In genomic region chr3:126661965-126662364, GRCh38 we compare ENCODE assay signal across 15 cellular contexts. TPM values are rescaled to one million over a fixed set of nuclear protein-coding genes. Genes with fewer than 3 reads are reported as not detected.
DNase-seq lines count a peak whose midpoint lies in the region; ATAC-seq and TF ChIP-seq lines count a peak whose summit lies in the region.
"Had no signal": no experiment of that assay in that cellular context is flagged by ENCODE, and none has a peak within 500 bp of the region (broad histone marks: within the 10 kb centered on the region; RNA-seq: fewer than 3 reads in every experiment).

No MANE protein-coding gene starts in this region.

- no peak overlapping the region for H4K91ac ChIP-seq in neuronal stem cell (ENCODE audit: low read depth, low read length, poor library complexity)

- H3K18ac ChIP-seq in neuronal stem cell (ENCODE audit: low read length), result no peak overlapping the region

- intact Hi-C loops in Right ventricle myocardium superior (cut with DNase I) (no loop called here), cardiac septum (cut with DNase I) (no loop called here), left ventricle myocardium inferior (cut with micrococcal nuclease) (no loop called here), testis (cut with DNase I; ENCODE audit: low total_unique reads) (no loop called here)

- no peak overlapping the region for H3K4ac ChIP-seq in neuronal stem cell (ENCODE audit: low read length)

- no peak overlapping the region for H2BK12ac ChIP-seq in neuronal stem cell (ENCODE audit: low read length)

- TF ChIP-seq CTCF in left ventricle myocardium inferior (IDR thresholded peaks at IDR 0.05; ENCODE audit: borderline replicate concordance) (no peak), testis (IDR thresholded peaks at IDR 0.05) (no peak)

- H2BK15ac ChIP-seq in neuronal stem cell (ENCODE audit: low read length), result no peak overlapping the region

- H4K8ac ChIP-seq in neuronal stem cell (ENCODE audit: low read depth, low read length), result no peak overlapping the region

- no peak overlapping the region for H2BK5ac ChIP-seq in neuronal stem cell (ENCODE audit: low read length)

- H3K9me3 ChIP-seq in left ventricle myocardium inferior (replicated peaks) (no peaks in the 10 kb centered on the region), neuronal stem cell (replicated peaks in 1 of 2; ENCODE audit: control insufficient read depth in 2 of 2, insufficient read depth in 1 of 2, low read depth in 1 of 2, low read length in 2 of 2) (peaks cover 2 to 11% of the 10 kb centered on the region in 2 donors), testis (no peaks in the 10 kb centered on the region)

- H3K4me1 ChIP-seq in left ventricle myocardium inferior, result peaks cover 4% of the 10 kb centered on the region
- peaks cover 0 to 5% of the 10 kb centered on the region in 2 donors for H3K4me1 ChIP-seq in neuronal stem cell (ENCODE audit: control insufficient read depth in 2 of 2, insufficient read depth in 1 of 2, low read depth in 1 of 2, low read length in 2 of 2)
- H3K4me1 ChIP-seq in testis, result no peaks in the 10 kb centered on the region

- H3K27ac ChIP-seq in left ventricle myocardium inferior (replicated peaks) (no peak overlapping the region), neuronal stem cell (replicated peaks; ENCODE audit: low read length) (no peak overlapping the region), testis (no peak overlapping the region)

- no peaks in the 10 kb centered on the region for H3K79me1 ChIP-seq in neuronal stem cell (ENCODE audit: low read depth, low read length)

- H3K4me3 ChIP-seq in left ventricle myocardium inferior, result no peak overlapping the region
- H3K4me3 ChIP-seq in neuronal stem cell (ENCODE audit: low read length in 2 of 2), result no peak overlapping the region
- H3K4me3 ChIP-seq in testis, result no peak overlapping the region

- H3K36me3 ChIP-seq in left ventricle myocardium inferior (no peaks in the 10 kb centered on the region), neuronal stem cell (replicated peaks in 1 of 2; ENCODE audit: control insufficient read depth in 2 of 2, insufficient read depth in 2 of 2, low read length in 2 of 2) (no peaks in the 10 kb centered on the region), testis (ENCODE audit: low read depth, missing control alignments) (no peaks in the 10 kb centered on the region)

- H3K23ac ChIP-seq in neuronal stem cell (ENCODE audit: low read depth, low read length, poor library complexity), result no peak overlapping the region

- TF ChIP-seq POLR2A in testis (IDR thresholded peaks at IDR 0.05), result no peak

- peak; percentile 79 for ATAC-seq in Right ventricle myocardium superior (ENCODE audit: poor library complexity)
- ATAC-seq in GM18909 (IDR thresholded peaks at IDR 0.05; ENCODE audit: poor library complexity, unreplicated experiment), result no peak

- no peak overlapping the region for H3K4me2 ChIP-seq in neuronal stem cell (ENCODE audit: insufficient read depth, low read length, poor library complexity, severe bottlenecking)

- WGBS in neuronal stem cell (ENCODE audit: extremely low coverage in 2 of 2, insufficient read length in 2 of 2, insufficient replicate concordance in 1 of 2), 2 donors, result no CpG with 5 or more reads among the region's 6 CpGs
- 67 to 79% methylated on average over 6 of the region's 6 CpGs for WGBS in testis, 2 donors

- DNase-seq in Right ventricle myocardium superior (no peak), cardiac septum (ENCODE audit: low spot score) (no peak), left ventricle myocardium inferior (peak; percentile 31), neuronal stem cell (ENCODE audit: low spot score) (no peak), testis (no peak)
- DNase-seq in activated CD4-positive, alpha-beta T cell treated with anti-CD3 and anti-CD28 coated beads for 48 hours, result no peak
- DNase-seq: ACHN; C1 segment of cervical spinal cord; CD4-positive, alpha-beta T cell; DMS153; DMS79 treated with DMSO at 0.1 percent for 48 hours; EL; GOT3; H9 had no signal

- no peak overlapping the region for H2BK120ac ChIP-seq in neuronal stem cell (ENCODE audit: low read depth, low read length)

- H3K14ac ChIP-seq in neuronal stem cell (ENCODE audit: low read length), result no peak overlapping the region

- H2AFZ ChIP-seq in neuronal stem cell (ENCODE audit: low read length), result no peak overlapping the region

- peak overlapping the region; percentile 39 for H3K9ac ChIP-seq in neuronal stem cell (ENCODE audit: low read depth, low read length, poor library complexity)

- H3K27me3 ChIP-seq in left ventricle myocardium inferior (ENCODE audit: low read depth) (peaks cover 60% of the 10 kb centered on the region), neuronal stem cell (ENCODE audit: control insufficient read depth in 3 of 3, insufficient read depth in 3 of 3, low read depth in 1 of 3, low read length in 3 of 3) (peaks cover 0 to 44% (median 2%) of the 10 kb centered on the region in 3 experiments), testis (no peaks in the 10 kb centered on the region)

- peak overlapping the region; percentile 45 for H2AK5ac ChIP-seq in neuronal stem cell (ENCODE audit: low read depth, low read length)

RNA-seq across cellular contexts. Expression of gene TXNRD3, which starts 7.0 kb away (rescaled TPM):
- total RNA-seq in Right ventricle myocardium superior (5.4 TPM), cardiac septum (5.1 TPM), left ventricle myocardium inferior (4.1 TPM), testis (10 to 100 TPM; 25.7 to 34.3 TPM)
- 12.6 TPM for polyA plus RNA-seq in neuronal stem cell (2013, experiment 1 of 2)
- polyA plus RNA-seq in neuronal stem cell (2013, experiment 2 of 2), result 12.6 TPM
- 67.9 TPM for polyA plus RNA-seq in testis (ENCODE audit: insufficient read depth, low read depth, low replicate concordance)

RNA-seq across cellular contexts. Expression of gene CHCHD6, which starts 42.1 kb away (rescaled TPM):
- 8.3 TPM for total RNA-seq in Right ventricle myocardium superior
- total RNA-seq in cardiac septum, result 12.1 TPM
- total RNA-seq in left ventricle myocardium inferior, result 10.1 TPM
- 38.4 TPM for polyA plus RNA-seq in neuronal stem cell (2013, experiment 1 of 2)
- polyA plus RNA-seq in neuronal stem cell (2013, experiment 2 of 2), result 38.2 TPM
- total RNA-seq in testis, result 10 to 100 TPM; 47.6 to 49.9 TPM
- 84.6 TPM for polyA plus RNA-seq in testis (ENCODE audit: insufficient read depth, low read depth, low replicate concordance)
